In the genomic region with DNA sequence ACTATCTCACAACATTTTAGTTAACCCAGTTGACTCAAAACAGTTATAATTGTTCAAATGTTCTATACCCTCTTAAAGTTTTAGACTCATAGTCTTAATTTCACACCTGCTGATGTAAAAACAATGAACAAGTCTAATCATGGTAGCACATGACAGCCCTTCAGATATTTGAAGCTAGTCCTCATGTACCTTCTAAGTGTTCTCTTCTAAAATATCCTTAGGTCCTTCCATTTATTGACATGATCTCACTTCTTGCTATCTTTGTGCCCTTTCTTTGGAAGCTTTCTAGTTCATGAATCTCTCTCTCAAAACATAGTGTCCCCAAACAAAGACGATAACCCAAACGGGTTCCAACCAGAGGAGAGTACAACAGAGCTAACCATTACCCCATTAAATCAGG, we compare ENCODE assay signal across 19 cellular contexts.
A peak's percentile ranks its signal among the peaks of the same experiment; 100 is the strongest.
DNase-seq lines count a peak whose midpoint lies in the region; ATAC-seq and TF ChIP-seq lines count a peak whose summit lies in the region.
"Had no signal": no experiment of that assay in that cellular context is flagged by ENCODE, and none has a peak within 500 bp of the region (broad histone marks: within the 10 kb centered on the region; RNA-seq: fewer than 3 reads in every experiment).

No MANE protein-coding gene starts in this region.

- POLR2A ChIA-PET in HEK293 (lab: Yijun Ruan, JAX): no interaction called here

- no peaks in the 10 kb centered on the region for H3K9me3 ChIP-seq in HEK293 (ENCODE audit: control insufficient read depth, insufficient read depth, low read depth, low read length)
- H3K9me3 ChIP-seq: BE2C, BLaER1 had no signal

- DNase-seq in left ventricle myocardium superior: no peak
- DNase-seq in Right ventricle myocardium superior: no peak
- DNase-seq in NCI-H69 (lab: John Stamatoyannopoulos, UW): peak; percentile 29
- DNase-seq in activated naive CD4-positive, alpha-beta T cell treated with anti-CD3 and anti-CD28 coated beads, Interleukin-2, amount 50 U/mL, for 72 hours (ENCODE audit: low spot score in 2 of 2): no peak
- no peak for DNase-seq in kidney tubule cell (ENCODE audit: low spot score)
- DNase-seq: 8988T; ACHN; BE2C; C1 segment of cervical spinal cord; CD4-positive, alpha-beta memory T cell; CD4-positive, CD25-positive, alpha-beta regulatory T cell; CD8-positive, alpha-beta memory T cell; COR-L47; DMS79 treated with DMSO at 0.1 percent for 48 hours; GF-D8 had no signal

- TF ChIP-seq CTCF in HEK293 (tag by site-specific recombination; IDR thresholded peaks at IDR 0.05): no peak

- no peaks in the 10 kb centered on the region for H3K36me3 ChIP-seq in HEK293 (ENCODE audit: control insufficient read depth in 2 of 2, insufficient read depth in 1 of 2, low read length in 2 of 2)
- H3K36me3 ChIP-seq: BE2C, BLaER1 had no signal

- no peak overlapping the region for H3K4me3 ChIP-seq in HEK293 (ENCODE audit: low read depth, low read length)
- H3K4me3 ChIP-seq: BLaER1 had no signal

- H3K4me1 ChIP-seq in HEK293 (ENCODE audit: control insufficient read depth, insufficient read depth, low read length): 0 out of 2 replicates have a peak, but pooled peaks cover 9% of the 10 kb centered on the region
- H3K4me1 ChIP-seq: BLaER1 had no signal

- CTCF ChIA-PET in HEK293 (lab: Yijun Ruan, JAX): interaction anchor here (0.7 kb wide), 1 partner anchor 125 kb away, joined by 3 read pairs; no protein-coding TSS in a partner anchor

- no peak overlapping the region for H3K27ac ChIP-seq in HEK293 (ENCODE audit: extremely low read depth, low read depth, low read length)
- H3K27ac ChIP-seq: BLaER1 had no signal

- intact Hi-C loops in left ventricle myocardium superior (cut with micrococcal nuclease): no loop called here
- intact Hi-C loops in Right ventricle myocardium superior (cut with DNase I): no loop called here

- no peaks in the 10 kb centered on the region for H3K36me3 Mint-ChIP-seq in activated naive CD4-positive, alpha-beta T cell treated with anti-CD3 and anti-CD28 coated beads, Interleukin-2, amount 50 U/mL, for 72 hours
- H3K36me3 Mint-ChIP-seq: CD14-positive monocyte; CD4-positive, alpha-beta memory T cell; CD4-positive, CD25-positive, alpha-beta regulatory T cell; CD8-positive, alpha-beta memory T cell had no signal

- H3K9me3 Mint-ChIP-seq in activated naive CD4-positive, alpha-beta T cell treated with anti-CD3 and anti-CD28 coated beads, Interleukin-2, amount 50 U/mL, for 72 hours: no peaks in the 10 kb centered on the region
- H3K9me3 Mint-ChIP-seq: CD14-positive monocyte had no signal

- ATAC-seq in left ventricle myocardium superior (peak; percentile 23), Right ventricle myocardium superior (ENCODE audit: poor library complexity) (no peak), HG03457 (IDR thresholded peaks at IDR 0.05; ENCODE audit: unreplicated experiment) (no peak)
- ATAC-seq in activated naive CD4-positive, alpha-beta T cell treated with anti-CD3 and anti-CD28 coated beads, Interleukin-2, amount 50 U/mL, for 72 hours: no peak

- H3K27ac Mint-ChIP-seq in activated naive CD4-positive, alpha-beta T cell treated with anti-CD3 and anti-CD28 coated beads, Interleukin-2, amount 50 U/mL, for 72 hours: no peak overlapping the region
- H3K27ac Mint-ChIP-seq: CD4-positive, alpha-beta memory T cell; CD8-positive, alpha-beta memory T cell had no signal

TF ChIP-seq in HEK293, 187 proteins besides CTCF, POLR2A, EP300 and RAD21:
- TF ChIP-seq TRIM28 (IDR thresholded peaks at IDR 0.05; ENCODE audit: borderline replicate concordance, low read length) (no peak), ZNF777 (tag by site-specific recombination; IDR thresholded peaks at IDR 0.05; ENCODE audit: borderline replicate concordance) (no peak), SP7 (tag by site-specific recombination; IDR thresholded peaks at IDR 0.05) (no peak), ZNF121 (tag by site-specific recombination; IDR thresholded peaks at IDR 0.05) (no peak), ZNF549 (tag by site-specific recombination; IDR thresholded peaks at IDR 0.05) (peak; percentile 59; the same call in 1 of the 2 replicates), IKZF3 (tag by site-specific recombination; IDR thresholded peaks at IDR 0.05) (0 out of 2 replicates have a peak, but pooled peaks have one; percentile 12)
- TF ChIP-seq, protein P1, sequence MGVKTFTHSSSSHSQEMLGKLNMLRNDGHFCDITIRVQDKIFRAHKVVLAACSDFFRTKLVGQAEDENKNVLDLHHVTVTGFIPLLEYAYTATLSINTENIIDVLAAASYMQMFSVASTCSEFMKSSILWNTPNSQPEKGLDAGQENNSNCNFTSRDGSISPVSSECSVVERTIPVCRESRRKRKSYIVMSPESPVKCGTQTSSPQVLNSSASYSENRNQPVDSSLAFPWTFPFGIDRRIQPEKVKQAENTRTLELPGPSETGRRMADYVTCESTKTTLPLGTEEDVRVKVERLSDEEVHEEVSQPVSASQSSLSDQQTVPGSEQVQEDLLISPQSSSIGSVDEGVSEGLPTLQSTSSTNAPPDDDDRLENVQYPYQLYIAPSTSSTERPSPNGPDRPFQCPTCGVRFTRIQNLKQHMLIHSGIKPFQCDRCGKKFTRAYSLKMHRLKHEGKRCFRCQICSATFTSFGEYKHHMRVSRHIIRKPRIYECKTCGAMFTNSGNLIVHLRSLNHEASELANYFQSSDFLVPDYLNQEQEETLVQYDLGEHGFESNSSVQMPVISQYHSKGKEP (tag by site-specific recombination; IDR thresholded peaks at IDR 0.05): no peak
- TF ChIP-seq, protein P2, sequence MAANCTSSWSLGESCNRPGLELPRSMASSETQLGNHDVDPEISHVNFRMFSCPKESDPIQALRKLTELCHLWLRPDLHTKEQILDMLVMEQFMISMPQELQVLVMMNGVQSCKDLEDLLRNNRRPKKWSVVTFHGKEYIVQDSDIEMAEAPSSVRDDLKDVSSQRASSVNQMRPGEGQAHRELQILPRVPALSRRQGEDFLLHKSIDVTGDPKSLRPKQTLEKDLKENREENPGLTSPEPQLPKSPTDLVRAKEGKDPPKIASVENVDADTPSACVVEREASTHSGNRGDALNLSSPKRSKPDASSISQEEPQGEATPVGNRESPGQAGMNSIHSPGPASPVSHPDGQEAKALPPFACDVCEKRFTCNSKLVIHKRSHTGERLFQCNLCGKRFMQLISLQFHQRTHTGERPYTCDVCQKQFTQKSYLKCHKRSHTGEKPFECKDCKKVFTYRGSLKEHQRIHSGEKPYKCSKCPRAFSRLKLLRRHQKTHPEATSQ (tag by site-specific recombination; IDR thresholded peaks at IDR 0.05): no peak
- TF ChIP-seq, protein P3, sequence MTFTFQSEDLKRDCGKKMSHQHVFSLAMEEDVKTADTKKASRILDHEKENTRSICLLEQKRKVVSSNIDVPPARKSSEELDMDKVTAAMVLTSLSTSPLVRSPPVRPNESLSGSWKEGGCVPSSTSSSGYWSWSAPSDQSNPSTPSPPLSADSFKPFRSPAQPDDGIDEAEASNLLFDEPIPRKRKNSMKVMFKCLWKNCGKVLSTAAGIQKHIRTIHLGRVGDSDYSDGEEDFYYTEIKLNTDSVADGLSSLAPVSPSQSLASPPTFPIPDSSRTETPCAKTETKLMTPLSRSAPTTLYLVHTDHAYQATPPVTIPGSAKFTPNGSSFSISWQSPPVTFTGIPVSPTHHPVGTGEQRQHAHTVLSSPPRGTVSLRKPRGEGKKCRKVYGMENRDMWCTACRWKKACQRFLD (tag by site-specific recombination; IDR thresholded peaks at IDR 0.05): no peak
TF ChIP-seq in HEK293: peak in this region for 2.
